ENCODE assay signal across 18 cellular contexts in genomic region chr16:81485225-81485624, GRCh38. TPM values are rescaled to one million over a fixed set of nuclear protein-coding genes. Genes with fewer than 3 reads are reported as not detected.
DNase-seq lines count a peak whose midpoint lies in the region; ATAC-seq and TF ChIP-seq lines count a peak whose summit lies in the region.
"Had no signal": no experiment of that assay in that cellular context is flagged by ENCODE, and none has a peak within 500 bp of the region (broad histone marks: within the 10 kb centered on the region; RNA-seq: fewer than 3 reads in every experiment).

No MANE protein-coding gene starts in this region.

- H3K36me3 Mint-ChIP-seq in natural killer cell (no peaks in the 10 kb centered on the region), brain (peaks cover 39% of the 10 kb centered on the region), mesothelial cell of epicardium (peaks cover 4% of the 10 kb centered on the region), chondrocyte (ENCODE audit: low read depth) (peaks cover 5% of the 10 kb centered on the region)
- no peaks in the 10 kb centered on the region for H3K36me3 Mint-ChIP-seq in natural killer cell treated with Interleukin-12 subunit alpha and Interleukin-12 subunit beta and Interleukin-15 and Interleukin-18, amount 100 ng/mL, for 72 hours
- H3K36me3 Mint-ChIP-seq: activated CD4-positive, alpha-beta memory T cell treated with anti-CD3 and anti-CD28 coated beads for 36 hours had no signal

- H3K9me3 Mint-ChIP-seq in natural killer cell (no peaks in the 10 kb centered on the region), brain (peaks cover 0 to 2% (median 0%) of the 10 kb centered on the region in 5 experiments), mesothelial cell of epicardium (peaks cover 4% of the 10 kb centered on the region), chondrocyte (ENCODE audit: low read depth) (no peaks in the 10 kb centered on the region)
- H3K9me3 Mint-ChIP-seq in natural killer cell treated with Interleukin-12 subunit alpha and Interleukin-12 subunit beta and Interleukin-15 and Interleukin-18, amount 100 ng/mL, for 72 hours = no peaks in the 10 kb centered on the region
- H3K9me3 Mint-ChIP-seq: activated CD4-positive, alpha-beta memory T cell treated with anti-CD3 and anti-CD28 coated beads for 36 hours; GM23338 had no signal

- ATAC-seq in natural killer cell (no peak), HG02870 (IDR thresholded peaks at IDR 0.05; ENCODE audit: unreplicated experiment) (no peak)
- no peak for ATAC-seq in natural killer cell treated with Interleukin-12 subunit alpha and Interleukin-12 subunit beta and Interleukin-15 and Interleukin-18, amount 100 ng/mL, for 72 hours
- ATAC-seq: GM23338, heart left ventricle had no signal

- TF ChIP-seq CTCF in natural killer cell (IDR thresholded peaks at IDR 0.05) (no peak), brain (conservative IDR thresholded peaks at IDR 0.05) (no peak), mesothelial cell of epicardium (IDR thresholded peaks at IDR 0.05; ENCODE audit: unreplicated experiment) (no peak), chondrocyte (IDR thresholded peaks at IDR 0.05) (no peak)

- no peaks in the 10 kb centered on the region for H3K27me3 Mint-ChIP-seq in natural killer cell (ENCODE audit: low read depth in 2 of 2)
- H3K27me3 Mint-ChIP-seq in natural killer cell treated with Interleukin-12 subunit alpha and Interleukin-12 subunit beta and Interleukin-15 and Interleukin-18, amount 100 ng/mL, for 72 hours = no peaks in the 10 kb centered on the region
- no peaks in the 10 kb centered on the region for H3K27me3 Mint-ChIP-seq in brain
- H3K27me3 Mint-ChIP-seq in mesothelial cell of epicardium (ENCODE audit: low read depth) = no peaks in the 10 kb centered on the region
- no peaks in the 10 kb centered on the region for H3K27me3 Mint-ChIP-seq in chondrocyte (ENCODE audit: low read depth)
- H3K27me3 Mint-ChIP-seq: activated CD4-positive, alpha-beta memory T cell treated with anti-CD3 and anti-CD28 coated beads for 36 hours had no signal

- intact Hi-C loops in natural killer cell (cut with micrococcal nuclease) = no loop called here

- no peak for DNase-seq in natural killer cell
- DNase-seq in natural killer cell treated with Interleukin-12 subunit alpha and Interleukin-12 subunit beta and Interleukin-15 and Interleukin-18, amount 100 ng/mL, for 72 hours (ENCODE audit: low spot score) = no peak
- DNase-seq in mesothelial cell of epicardium (ENCODE audit: low spot score in 2 of 2, unreplicated experiment in 2 of 2) = no peak
- no peak for DNase-seq in T-helper 2 cell
- no peak for DNase-seq in RPMI8226
- DNase-seq in chondrocyte (ENCODE audit: low spot score) = no peak
- DNase-seq: activated CD4-positive, alpha-beta memory T cell treated with anti-CD3 and anti-CD28 coated beads for 36 hours; activated gamma-delta T cell; amniotic stem cell; DMS 273 treated with DMSO at 0.1 percent for 48 hours; GDM1; KBM-7; substantia nigra; uterus had no signal

- H3K4me3 Mint-ChIP-seq in natural killer cell (no peak overlapping the region), brain (no peak overlapping the region), mesothelial cell of epicardium (no peak overlapping the region), chondrocyte (ENCODE audit: unreplicated experiment) (no peak overlapping the region)
- H3K4me3 Mint-ChIP-seq in natural killer cell treated with Interleukin-12 subunit alpha and Interleukin-12 subunit beta and Interleukin-15 and Interleukin-18, amount 100 ng/mL, for 72 hours = no peak overlapping the region
- H3K4me3 Mint-ChIP-seq: activated CD4-positive, alpha-beta memory T cell treated with anti-CD3 and anti-CD28 coated beads for 36 hours; GM23338 had no signal

- H3K27ac Mint-ChIP-seq in natural killer cell (peak overlapping the region; percentile 19 to 45), brain (peak overlapping the region in 3 of 5 experiments; percentile 42 to 74 (median 72)), mesothelial cell of epicardium (peak overlapping the region; percentile 57), chondrocyte (ENCODE audit: unreplicated experiment) (no peak overlapping the region)
- H3K27ac Mint-ChIP-seq in natural killer cell treated with Interleukin-12 subunit alpha and Interleukin-12 subunit beta and Interleukin-15 and Interleukin-18, amount 100 ng/mL, for 72 hours = peak overlapping the region in 1 of 2 donors; percentile 56
- H3K27ac Mint-ChIP-seq: activated CD4-positive, alpha-beta memory T cell treated with anti-CD3 and anti-CD28 coated beads for 36 hours had no signal

- H3K4me1 Mint-ChIP-seq in natural killer cell (peaks cover 63 to 77% of the 10 kb centered on the region in 2 donors), brain (peaks cover 76% of the 10 kb centered on the region), mesothelial cell of epicardium (peaks cover 23% of the 10 kb centered on the region), chondrocyte (ENCODE audit: low read depth) (peaks cover 62% of the 10 kb centered on the region)
- peaks cover 54 to 64% of the 10 kb centered on the region in 2 donors for H3K4me1 Mint-ChIP-seq in natural killer cell treated with Interleukin-12 subunit alpha and Interleukin-12 subunit beta and Interleukin-15 and Interleukin-18, amount 100 ng/mL, for 72 hours (ENCODE audit: low read depth in 2 of 2)

RNA-seq across cellular contexts. Expression of gene CMIP, which starts 40.6 kb away (rescaled TPM):
- total RNA-seq in natural killer cell = 100 to 1,000 TPM in 1 of 3 donors, 10 to 100 TPM in 2; 88.2 to 115 (median 91.5) TPM
- 10 to 100 TPM; 48.0 to 57.6 TPM for total RNA-seq in natural killer cell treated with Interleukin-12 subunit alpha and Interleukin-12 subunit beta and Interleukin-15 and Interleukin-18, amount 100 ng/mL, for 72 hours
- polyA plus RNA-seq in brain (ENCODE audit: insufficient read depth, low read depth, low replicate concordance) = 409 TPM
- 70.0 to 74.9 TPM (median 71.0 TPM) in 3 replicates for total RNA-seq in mesothelial cell of epicardium
- 61.4 to 69.6 TPM (median 62.9 TPM) in 3 replicates for total RNA-seq in chondrocyte
